In the genomic region with DNA sequence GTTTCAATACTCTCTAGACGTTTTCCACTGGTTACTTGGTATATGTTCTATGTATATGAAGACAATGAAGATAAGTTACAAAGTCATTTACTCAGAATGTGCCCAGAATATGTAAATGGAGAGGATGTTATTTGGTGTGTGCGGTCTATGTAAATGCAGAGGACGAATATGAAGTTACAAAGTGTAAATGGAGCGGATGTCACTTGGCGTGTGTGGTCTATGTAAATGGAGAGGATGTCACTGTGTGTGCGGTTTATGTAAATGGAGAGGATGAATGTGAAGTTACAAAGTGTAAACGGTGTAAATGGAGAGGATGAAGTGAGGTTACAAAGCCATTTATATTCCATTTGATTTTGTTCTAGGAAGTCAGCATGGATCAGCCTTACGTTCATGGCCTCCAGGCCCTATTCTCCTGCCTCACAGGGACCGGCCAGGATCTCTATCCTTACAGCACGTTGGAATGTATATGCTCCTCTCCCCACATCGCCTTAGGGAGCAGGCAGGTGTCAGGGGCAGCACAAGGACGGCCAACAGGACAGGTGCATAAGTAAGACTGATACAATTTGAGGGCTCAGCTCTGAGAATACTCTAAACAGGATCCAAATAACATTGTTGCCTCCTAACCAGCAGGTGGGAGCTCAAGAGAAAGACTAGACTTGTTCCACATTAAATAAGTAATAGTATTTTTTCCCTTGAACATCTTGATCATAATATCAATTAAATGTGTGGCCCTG, we compare ENCODE assay signal across 13 cellular contexts. TPM values are rescaled to one million over a fixed set of nuclear protein-coding genes. Genes with fewer than 3 reads are reported as not detected.
DNase-seq lines count a peak whose midpoint lies in the region; ATAC-seq and TF ChIP-seq lines count a peak whose summit lies in the region.
"Had no signal": no experiment of that assay in that cellular context is flagged by ENCODE, and none has a peak within 500 bp of the region (broad histone marks: within the 10 kb centered on the region; RNA-seq: fewer than 3 reads in every experiment).

No MANE protein-coding gene starts in this region.

- H3K36me3 ChIP-seq in left ventricle myocardium inferior, result no peaks in the 10 kb centered on the region
- H3K36me3 ChIP-seq: thyroid gland had no signal

- DNase-seq in cardiac septum (ENCODE audit: low spot score) (peak; percentile 17), left ventricle myocardium inferior (no peak), kidney tubule cell (ENCODE audit: low spot score) (no peak), NCI-H146 treated with DMSO at 0.1 percent for 48 hours (lab: John Stamatoyannopoulos, UW; ENCODE audit: unreplicated experiment) (no peak), coronary artery (ENCODE audit: low spot score) (no peak), NCI-H524 treated with DMSO at 0.1 percent for 48 hours (lab: John Stamatoyannopoulos, UW) (no peak)
- DNase-seq: effector memory CD4-positive, alpha-beta T cell; nephron progenitor cell; thyroid gland had no signal

- TF ChIP-seq CTCF in left ventricle myocardium inferior (IDR thresholded peaks at IDR 0.05; ENCODE audit: borderline replicate concordance) (no peak), coronary artery (IDR thresholded peaks at IDR 0.05) (no peak)

- intact Hi-C loops in cardiac septum (cut with DNase I), result no loop called here
- intact Hi-C loops in left ventricle myocardium inferior (cut with micrococcal nuclease), result no loop called here

- peaks cover 45% of the 10 kb centered on the region for H3K27me3 ChIP-seq in left ventricle myocardium inferior (ENCODE audit: low read depth)
- H3K27me3 ChIP-seq: thyroid gland had no signal

- H3K4me3 ChIP-seq in left ventricle myocardium inferior, result no peak overlapping the region
- no peak overlapping the region for H3K4me3 ChIP-seq in coronary artery
- H3K4me3 ChIP-seq: thyroid gland had no signal

- no peak overlapping the region for H3K27ac ChIP-seq in left ventricle myocardium inferior (replicated peaks)
- H3K27ac ChIP-seq in coronary artery, result no peak overlapping the region
- H3K27ac ChIP-seq: 22Rv1, thyroid gland had no signal

- H3K4me1 ChIP-seq in left ventricle myocardium inferior, result no peaks in the 10 kb centered on the region
- H3K4me1 ChIP-seq: thyroid gland had no signal

- H3K9me3 ChIP-seq in left ventricle myocardium inferior (replicated peaks), result no peaks in the 10 kb centered on the region
- H3K9me3 ChIP-seq: thyroid gland had no signal

- ATAC-seq in HG02623 (IDR thresholded peaks at IDR 0.05; ENCODE audit: unreplicated experiment) (peak; percentile 97), HG03460 (IDR thresholded peaks at IDR 0.05; ENCODE audit: unreplicated experiment) (peak; percentile 95)
- ATAC-seq: activated naive CD4-positive, alpha-beta T cell treated with anti-CD3 and anti-CD28 coated beads, Interleukin-2, amount 50 U/mL, for 72 hours had no signal

RNA-seq across cellular contexts. Expression of gene GLRX5, which starts 42.4 kb away (rescaled TPM):
- 61.8 TPM for total RNA-seq in cardiac septum
- 85.0 TPM for total RNA-seq in left ventricle myocardium inferior
